In genomic region chr2:143717532-143718168, GRCh38 we compare ENCODE assay signal across 16 cellular contexts.
A peak's percentile ranks its signal among the peaks of the same experiment; 100 is the strongest.
DNase-seq lines count a peak whose midpoint lies in the region; ATAC-seq and TF ChIP-seq lines count a peak whose summit lies in the region.
"Had no signal": no experiment of that assay in that cellular context is flagged by ENCODE, and none has a peak within 500 bp of the region (broad histone marks: within the 10 kb centered on the region; RNA-seq: fewer than 3 reads in every experiment).

No MANE protein-coding gene starts in this region.

- H4K20me1 ChIP-seq in OCI-LY3 (ENCODE audit: insufficient read depth, low read length) = no peaks in the 10 kb centered on the region
- H4K20me1 ChIP-seq: BLaER1 had no signal

- H3K27ac ChIP-seq in OCI-LY3 (ENCODE audit: low read length) (no peak overlapping the region), left lung (peak overlapping the region; percentile 23 to 57), upper lobe of left lung (peak overlapping the region in 3 of 4 donors; percentile 5 to 51 (median 15))
- H3K27ac ChIP-seq: BLaER1, sigmoid colon had no signal

- peaks cover 35% of the 10 kb centered on the region for H3K4me1 ChIP-seq in OCI-LY3 (ENCODE audit: low read length)
- peaks cover 7 to 8% of the 10 kb centered on the region in 2 donors for H3K4me1 ChIP-seq in left lung
- peaks cover 0 to 8% (median 0%) of the 10 kb centered on the region in 4 donors for H3K4me1 ChIP-seq in upper lobe of left lung
- H3K4me1 ChIP-seq: BLaER1 had no signal

- H3K36me3 ChIP-seq in OCI-LY3 (replicated peaks; ENCODE audit: low read depth, low read length) (no peaks in the 10 kb centered on the region), left lung (no peaks in the 10 kb centered on the region), upper lobe of left lung (no peaks in the 10 kb centered on the region)
- H3K36me3 ChIP-seq: sigmoid colon had no signal

- H3K27me3 ChIP-seq in OCI-LY3 (ENCODE audit: low read depth, low read length) = no peaks in the 10 kb centered on the region
- no peaks in the 10 kb centered on the region for H3K27me3 ChIP-seq in left lung
- no peaks in the 10 kb centered on the region for H3K27me3 ChIP-seq in upper lobe of left lung
- H3K27me3 ChIP-seq: BLaER1, sigmoid colon had no signal

- TF ChIP-seq EP300 in upper lobe of left lung (IDR thresholded peaks at IDR 0.05) = no peak

- DNase-seq in cardiac fibroblast (ENCODE audit: low read depth in 2 of 2) = peak; percentile 13 to 37
- no peak for DNase-seq in left lung
- DNase-seq in upper lobe of left lung = no peak
- DNase-seq in NCI-H1048 (lab: John Stamatoyannopoulos, UW) = no peak
- no peak for DNase-seq in activated naive CD4-positive, alpha-beta T cell treated with Interleukin-2 at 50 U/mL for 16 hours
- no peak for DNase-seq in GM19238 (ENCODE audit: insufficient read length, low spot score)
- DNase-seq: activated CD4-positive, alpha-beta T cell treated with anti-CD3 and anti-CD28 coated beads, Interleukin-2, amount 10 ng/mL, durations not matched to agents 24 days and 14 days; activated CD8-positive, alpha-beta memory T cell treated with anti-CD3 and anti-CD28 coated beads, Interleukin-2, amount 50 U/mL, for 4 hours; activated effector memory CD4-positive, alpha-beta T cell treated with anti-CD3 and anti-CD28 coated beads, Interleukin-2, amount 50 U/mL, for 16 hours; amniotic stem cell; DMS 273 treated with DMSO at 0.1 percent for 48 hours; NCI-H146; NK-92 treated with Interleukin-12 subunit alpha and Interleukin-12 subunit beta, amount 100 ng/mL, for 24 hours; sigmoid colon had no signal

- H3K79me2 ChIP-seq in OCI-LY3 (ENCODE audit: low read length) = no peaks in the 10 kb centered on the region

- peak overlapping the region; percentile 65 for H3K4me2 ChIP-seq in OCI-LY3 (ENCODE audit: low read length)
- H3K4me2 ChIP-seq: BLaER1 had no signal

- peak overlapping the region; percentile 44 for H3K4me3 ChIP-seq in OCI-LY3 (ENCODE audit: low read length)
- no peak overlapping the region for H3K4me3 ChIP-seq in cardiac fibroblast (replicated peaks in 1 of 2; ENCODE audit: low read depth in 2 of 2, low read length in 2 of 2)
- no peak overlapping the region for H3K4me3 ChIP-seq in left lung
- H3K4me3 ChIP-seq in upper lobe of left lung = peak overlapping the region in 1 of 4 donors; percentile 10
- H3K4me3 ChIP-seq: BLaER1, sigmoid colon had no signal

- TF ChIP-seq POLR2A in upper lobe of left lung (IDR thresholded peaks at IDR 0.05) = no peak

- no peak overlapping the region for H3K9ac ChIP-seq in OCI-LY3 (ENCODE audit: low read length)
- H3K9ac ChIP-seq: BLaER1 had no signal

- H3K9me3 ChIP-seq in OCI-LY3 (ENCODE audit: insufficient read depth, low read length) (no peaks in the 10 kb centered on the region), left lung (no peaks in the 10 kb centered on the region), upper lobe of left lung (no peaks in the 10 kb centered on the region)
- H3K9me3 ChIP-seq: sigmoid colon had no signal

- ATAC-seq in left lung (peak; percentile 32), upper lobe of left lung (ENCODE audit: low FRiP score in 2 of 2) (no peak)

- intact Hi-C loops in left lung (cut with DNase I) = no loop called here

- no peak for TF ChIP-seq CTCF in OCI-LY3 (IDR thresholded peaks at IDR 0.05; ENCODE audit: low read depth, low read length)
- TF ChIP-seq CTCF in cardiac fibroblast (IDR thresholded peaks at IDR 0.05; ENCODE audit: low read depth, low read length) = no peak
- TF ChIP-seq CTCF in left lung (IDR thresholded peaks at IDR 0.05) = no peak
- TF ChIP-seq CTCF in upper lobe of left lung (IDR thresholded peaks at IDR 0.05) = no peak

- H2AFZ ChIP-seq in OCI-LY3 (ENCODE audit: low read depth, low read length) = no peak overlapping the region

- WGBS in upper lobe of left lung, 2 donors = 42 to 60% methylated on average over 10 of the region's 10 CpGs

Comparison
In these comparisons a context has a peak if more than half of its experiments do, and no peak if none do; other contexts are left out.
1. DNase-seq: peak in cardiac fibroblast (2 of 2); none in left lung (0 of 2), upper lobe of left lung (0 of 2), NCI-H1048 (single experiment), activated naive CD4-positive, alpha-beta T cell treated with Interleukin-2 at 50 U/mL for 16 hours (single experiment) and GM19238 (single experiment).